Comparison of ENCODE assay signal across 16 cellular contexts in the genomic region with DNA sequence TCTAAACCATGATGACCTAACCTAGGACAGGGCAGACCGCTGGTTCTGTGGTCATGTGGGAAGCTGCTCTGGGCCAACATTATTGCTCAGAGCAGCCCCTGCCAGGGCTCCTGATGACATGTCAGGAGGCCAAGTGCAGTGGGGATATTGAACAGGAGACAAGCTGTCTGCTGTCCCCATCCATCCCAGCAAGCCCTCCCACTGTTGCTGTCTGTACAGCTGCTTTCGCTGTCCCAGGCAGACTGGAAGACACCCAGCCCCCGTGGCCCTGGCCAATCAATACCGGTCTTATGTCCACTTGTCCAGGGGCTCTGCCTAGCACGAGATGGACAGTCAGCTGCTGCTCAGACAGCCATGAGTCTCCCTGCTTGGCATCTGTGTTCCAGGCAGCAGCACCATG. TPM values are rescaled to one million over a fixed set of nuclear protein-coding genes. Genes with fewer than 3 reads are reported as not detected.
DNase-seq lines count a peak whose midpoint lies in the region; ATAC-seq and TF ChIP-seq lines count a peak whose summit lies in the region.
"Had no signal": no experiment of that assay in that cellular context is flagged by ENCODE, and none has a peak within 500 bp of the region (broad histone marks: within the 10 kb centered on the region; RNA-seq: fewer than 3 reads in every experiment).

No MANE protein-coding gene starts in this region.

- peaks cover 2% of the 10 kb centered on the region for H3K36me3 ChIP-seq in OCI-LY3 (replicated peaks; ENCODE audit: low read depth, low read length)
- no peaks in the 10 kb centered on the region for H3K36me3 ChIP-seq in suprapubic skin
- H3K36me3 ChIP-seq: transverse colon had no signal

- no peak for ATAC-seq in naive B cell (ENCODE audit: low read depth in 2 of 2)
- ATAC-seq: activated T-helper 17 cell treated with anti-CD3 and anti-CD28 coated beads, Interleukin-2, amount 50 U/mL, for 72 hours had no signal

- H3K4me1 ChIP-seq in OCI-LY3 (ENCODE audit: low read length) (peaks cover 35% of the 10 kb centered on the region), suprapubic skin (no peaks in the 10 kb centered on the region)
- H3K4me1 ChIP-seq: transverse colon had no signal

- H3K36me3 Mint-ChIP-seq in naive B cell, result no peaks in the 10 kb centered on the region
- H3K36me3 Mint-ChIP-seq in activated naive CD4-positive, alpha-beta T cell treated with anti-CD3 and anti-CD28 coated beads, Interleukin-2, amount 10 ng/mL, durations not matched to agents 7 days and 5 days, result no peaks in the 10 kb centered on the region

- no peak overlapping the region for H3K9ac ChIP-seq in OCI-LY3 (ENCODE audit: low read length)

- CTCF ChIA-PET in activated naive CD4-positive, alpha-beta T cell treated with anti-CD3 and anti-CD28 coated beads, Interleukin-2, amount 10 ng/mL, durations not matched to agents 7 days and 5 days (lab: Charles Lee), result interaction anchor here (1.1 to 1.7 kb wide), 2 partner anchors 16 to 117 kb away, joined by 4 to 8 read pairs; no protein-coding TSS in a partner anchor

- in situ Hi-C loops in ACHN (cut with HindIII; ENCODE audit: low pct_ligation_motif_present, low pct_unique_long_range_greater_than_20kb, low sequenced_read_pairs), result no loop called here
- in situ Hi-C loops in KBM-7 (cut with MboI; ENCODE audit: low pct_unique_long_range_greater_than_20kb, low sequenced_read_pairs), result no loop called here

- H3K4me1 Mint-ChIP-seq in naive B cell, result peaks cover 25 to 64% (median 43%) of the 10 kb centered on the region in 3 donors
- H3K4me1 Mint-ChIP-seq in activated naive CD4-positive, alpha-beta T cell treated with anti-CD3 and anti-CD28 coated beads, Interleukin-2, amount 10 ng/mL, durations not matched to agents 7 days and 5 days, result no peaks in the 10 kb centered on the region
- H3K4me1 Mint-ChIP-seq: activated T-helper 17 cell treated with anti-CD3 and anti-CD28 coated beads, Interleukin-2, amount 50 U/mL, for 72 hours had no signal

- peak overlapping the region; percentile 66 for H3K4me2 ChIP-seq in OCI-LY3 (ENCODE audit: low read length)

- H3K9me3 ChIP-seq in OCI-LY3 (ENCODE audit: insufficient read depth, low read length) (peaks cover 3% of the 10 kb centered on the region; the same call in 1 of the 2 replicates), suprapubic skin (no peaks in the 10 kb centered on the region)
- H3K9me3 ChIP-seq: transverse colon had no signal

- no peak overlapping the region for H2AFZ ChIP-seq in OCI-LY3 (ENCODE audit: low read depth, low read length)

- H3K4me3 ChIP-seq in OCI-LY3 (ENCODE audit: low read length) (no peak overlapping the region), suprapubic skin (no peak overlapping the region)
- H3K4me3 ChIP-seq: transverse colon had no signal

- DNase-seq in AG08395 (ENCODE audit: low spot score), result peak; percentile 46
- peak; percentile 96 for DNase-seq in globus pallidus (ENCODE audit: low spot score)
- no peak for DNase-seq in naive B cell
- no peak for DNase-seq in suprapubic skin (ENCODE audit: low spot score in 2 of 2)
- DNase-seq in ACHN, result no peak
- DNase-seq in activated naive CD4-positive, alpha-beta T cell treated with anti-CD3 and anti-CD28 coated beads, Interleukin-2, amount 10 ng/mL, durations not matched to agents 7 days and 5 days, result no peak
- no peak for DNase-seq in KBM-7
- DNase-seq: activated CD4-positive, alpha-beta T cell treated with anti-CD3 and anti-CD28 coated beads, Interleukin-2, amount 50 U/mL, for 4 hours; HFFc6; NCI-H1092 treated with DMSO at 0.1 percent for 48 hours; NCI-H446 treated with DMSO at 0.1 percent for 48 hours; T1000; transverse colon had no signal

- H3K9me3 Mint-ChIP-seq in naive B cell, result no peaks in the 10 kb centered on the region
- H3K9me3 Mint-ChIP-seq in activated naive CD4-positive, alpha-beta T cell treated with anti-CD3 and anti-CD28 coated beads, Interleukin-2, amount 10 ng/mL, durations not matched to agents 7 days and 5 days, result no peaks in the 10 kb centered on the region
- H3K9me3 Mint-ChIP-seq: activated T-helper 17 cell treated with anti-CD3 and anti-CD28 coated beads, Interleukin-2, amount 50 U/mL, for 72 hours; HFFc6 had no signal

- TF ChIP-seq CTCF in OCI-LY3 (IDR thresholded peaks at IDR 0.05; ENCODE audit: low read depth, low read length), result no peak
- TF ChIP-seq CTCF in suprapubic skin (IDR thresholded peaks at IDR 0.05), result no peak

- 72% methylated on average over 5 of the region's 5 CpGs for WGBS in suprapubic skin

- H3K27me3 Mint-ChIP-seq in naive B cell, result no peaks in the 10 kb centered on the region
- H3K27me3 Mint-ChIP-seq in activated naive CD4-positive, alpha-beta T cell treated with anti-CD3 and anti-CD28 coated beads, Interleukin-2, amount 10 ng/mL, durations not matched to agents 7 days and 5 days, result peaks cover 48% of the 10 kb centered on the region
- H3K27me3 Mint-ChIP-seq: activated T-helper 17 cell treated with anti-CD3 and anti-CD28 coated beads, Interleukin-2, amount 50 U/mL, for 72 hours had no signal

- no peak for TF ChIP-seq EP300 in suprapubic skin (IDR thresholded peaks at IDR 0.05)

- H3K4me3 Mint-ChIP-seq in naive B cell, result peak overlapping the region in 1 of 8 donors; percentile 47
- no peak overlapping the region for H3K4me3 Mint-ChIP-seq in activated naive CD4-positive, alpha-beta T cell treated with anti-CD3 and anti-CD28 coated beads, Interleukin-2, amount 10 ng/mL, durations not matched to agents 7 days and 5 days
- H3K4me3 Mint-ChIP-seq: activated T-helper 17 cell treated with anti-CD3 and anti-CD28 coated beads, Interleukin-2, amount 50 U/mL, for 72 hours; HFFc6 had no signal

- H3K27ac Mint-ChIP-seq in naive B cell, result peak overlapping the region in 5 of 6 donors; percentile 77 to 96 (median 95)
- H3K27ac Mint-ChIP-seq in activated naive CD4-positive, alpha-beta T cell treated with anti-CD3 and anti-CD28 coated beads, Interleukin-2, amount 10 ng/mL, durations not matched to agents 7 days and 5 days, result no peak overlapping the region
- H3K27ac Mint-ChIP-seq: activated T-helper 17 cell treated with anti-CD3 and anti-CD28 coated beads, Interleukin-2, amount 50 U/mL, for 72 hours; HFFc6 had no signal

- H4K20me1 ChIP-seq in OCI-LY3 (ENCODE audit: insufficient read depth, low read length), result no peaks in the 10 kb centered on the region

- no peaks in the 10 kb centered on the region for H3K79me2 ChIP-seq in OCI-LY3 (ENCODE audit: low read length)

- no peak for TF ChIP-seq POLR2A in suprapubic skin (IDR thresholded peaks at IDR 0.05)

- no peak overlapping the region for H3K27ac ChIP-seq in OCI-LY3 (ENCODE audit: low read length)
- no peak overlapping the region for H3K27ac ChIP-seq in suprapubic skin
- H3K27ac ChIP-seq: transverse colon had no signal

- H3K27me3 ChIP-seq in OCI-LY3 (ENCODE audit: low read depth, low read length) (peaks cover 11% of the 10 kb centered on the region), suprapubic skin (no peaks in the 10 kb centered on the region)
- H3K27me3 ChIP-seq: transverse colon had no signal

RNA-seq across cellular contexts. Expression of a gene that starts 43.2 kb away (rescaled TPM):
- not detected for polyA plus RNA-seq in naive B cell (ENCODE audit: low read depth in 6 of 6)
- total RNA-seq in suprapubic skin, result under 1 TPM in 3 of 4 donors, not detected in 1; 0.13 to 0.89 (median 0.15) TPM
- total RNA-seq: activated T-helper 17 cell treated with anti-CD3 and anti-CD28 coated beads, Interleukin-2, amount 50 U/mL, for 72 hours; HFFc6 had no signal
- polyA plus RNA-seq: neural cell had no signal

Comparison
In these comparisons a context has a peak if more than half of its experiments do, and no peak if none do; other contexts are left out.
1. DNase-seq: peak in AG08395 (single experiment) and globus pallidus (single experiment); none in naive B cell (single experiment), suprapubic skin (0 of 2), ACHN (single experiment), activated naive CD4-positive, alpha-beta T cell treated with anti-CD3 and anti-CD28 coated beads, Interleukin-2, amount 10 ng/mL, durations not matched to agents 7 days and 5 days (single experiment) and KBM-7 (single experiment).